Comparison of ENCODE assay signal across 23 cellular contexts in genomic region chr17:77068915-77069314, GRCh38.
DNase-seq lines count a peak whose midpoint lies in the region; ATAC-seq and TF ChIP-seq lines count a peak whose summit lies in the region.
"Had no signal": no experiment of that assay in that cellular context is flagged by ENCODE, and none has a peak within 500 bp of the region (broad histone marks: within the 10 kb centered on the region; RNA-seq: fewer than 3 reads in every experiment).

No MANE protein-coding gene starts in this region.

- peaks cover 72% of the 10 kb centered on the region for H3K27me3 Mint-ChIP-seq in Calu3 (ENCODE audit: unreplicated experiment)

- no TSS peak for BruUV-seq in Calu3 (replicated peaks; lab: Mats Ljungman, UMichigan)

- intact Hi-C loops in Calu3 (cut with micrococcal nuclease; ENCODE audit: unreplicated experiment) (loop anchor here (5.0 kb wide), 1 partner anchor 202 kb away; the partner anchor contains the start of gene MGAT5B), lower lobe of right lung (cut with DNase I) (no loop called here)

- no peaks in the 10 kb centered on the region for H3K36me3 Mint-ChIP-seq in Calu3 (ENCODE audit: insufficient read depth, unreplicated experiment)

- no peak overlapping the region for H3K4me3 Mint-ChIP-seq in Calu3 (ENCODE audit: low read depth, unreplicated experiment)
- H3K4me3 Mint-ChIP-seq: CD4-positive, alpha-beta T cell had no signal

- no peaks in the 10 kb centered on the region for H3K4me1 Mint-ChIP-seq in Calu3 (ENCODE audit: low read depth, unreplicated experiment)

- H3K4me3 ChIP-seq in lower lobe of right lung (no peak overlapping the region), MG63 (no peak overlapping the region)
- H3K4me3 ChIP-seq: BLaER1 treated with 17β-estradiol and CSF1 and Interleukin-3, amounts not matched to agents 10 nM and 100 nM; GM12878; SK-N-MC had no signal

- H3K36me3 ChIP-seq in lower lobe of right lung (no peaks in the 10 kb centered on the region), MG63 (no peaks in the 10 kb centered on the region)
- H3K36me3 ChIP-seq: BLaER1 treated with 17β-estradiol and CSF1 and Interleukin-3, amounts not matched to agents 10 nM and 100 nM had no signal

- no peak overlapping the region for H3K27ac ChIP-seq in lower lobe of right lung
- H3K27ac ChIP-seq: BLaER1 treated with 17β-estradiol and CSF1 and Interleukin-3, amounts not matched to agents 10 nM and 100 nM; HL-60; SK-N-MC had no signal

- ATAC-seq in lower lobe of right lung: no peak
- ATAC-seq: GM12878, Panc1 had no signal

- H3K4me1 ChIP-seq in lower lobe of right lung: no peaks in the 10 kb centered on the region

- H3K27me3 ChIP-seq in lower lobe of right lung (ENCODE audit: low read depth) (peaks cover 24% of the 10 kb centered on the region), MG63 (peaks cover 12% of the 10 kb centered on the region; the same call in 1 of the 2 replicates)
- H3K27me3 ChIP-seq: BLaER1 treated with 17β-estradiol and CSF1 and Interleukin-3, amounts not matched to agents 10 nM and 100 nM had no signal

- DNase-seq in Calu3 (peak; percentile 35), LoVo (ENCODE audit: low spot score) (peak; percentile 32), SW480 (ENCODE audit: low spot score) (peak; percentile 11), islet precursor cell (peak; percentile 71), lower lobe of right lung (no peak), MG63 (no peak), NCI-H446 treated with DMSO at 0.1 percent for 48 hours (lab: John Stamatoyannopoulos, UW) (no peak)
- no peak for DNase-seq in stimulated activated CD8-positive, alpha-beta memory T cell treated with anti-CD3 and anti-CD28 coated beads, Interleukin-4, amount 100 ng/mL, for 48 hours
- DNase-seq: CD4-positive, alpha-beta T cell; GDM1; HCEC 1CT; Karpas-422; NCI-H1105 treated with DMSO at 0.1 percent for 48 hours; NCI-H146; NCI-H1930; NCI-H2107; NCI-H526 treated with DMSO at 0.1 percent for 48 hours; SIG-M5 had no signal

- H3K9me3 Mint-ChIP-seq in Calu3 (ENCODE audit: low read depth, unreplicated experiment): no peaks in the 10 kb centered on the region
- H3K9me3 Mint-ChIP-seq: CD4-positive, alpha-beta T cell had no signal

- CTCF ChIA-PET in Calu3 (lab: Charles Lee): interaction anchor here (0.7 to 2.3 kb wide), 3 partner anchors 13 to 146 kb away, joined by 3 to 6 read pairs (median 5); no protein-coding TSS in a partner anchor

- no peaks in the 10 kb centered on the region for H3K9me3 ChIP-seq in lower lobe of right lung
- H3K9me3 ChIP-seq in MG63: no peaks in the 10 kb centered on the region
- H3K9me3 ChIP-seq: BLaER1 treated with 17β-estradiol and CSF1 and Interleukin-3, amounts not matched to agents 10 nM and 100 nM had no signal

- TF ChIP-seq CTCF in Calu3 (IDR thresholded peaks at IDR 0.05; ENCODE audit: unreplicated experiment) (no peak), lower lobe of right lung (IDR thresholded peaks at IDR 0.05) (no peak)

- H3K27ac Mint-ChIP-seq in Calu3 (ENCODE audit: unreplicated experiment): no peak overlapping the region
- H3K27ac Mint-ChIP-seq: CD4-positive, alpha-beta T cell had no signal

Comparison
In these comparisons a context has a peak if more than half of its experiments do, and no peak if none do; other contexts are left out.
1. DNase-seq: peak in Calu3 (single experiment), LoVo (single experiment), SW480 (single experiment) and islet precursor cell (single experiment); none in lower lobe of right lung (single experiment), MG63 (single experiment), stimulated activated CD8-positive, alpha-beta memory T cell treated with anti-CD3 and anti-CD28 coated beads, Interleukin-4, amount 100 ng/mL, for 48 hours (single experiment) and NCI-H446 treated with DMSO at 0.1 percent for 48 hours (single experiment).